8 cellular contexts compared by ENCODE assay signal in the genomic region with DNA sequence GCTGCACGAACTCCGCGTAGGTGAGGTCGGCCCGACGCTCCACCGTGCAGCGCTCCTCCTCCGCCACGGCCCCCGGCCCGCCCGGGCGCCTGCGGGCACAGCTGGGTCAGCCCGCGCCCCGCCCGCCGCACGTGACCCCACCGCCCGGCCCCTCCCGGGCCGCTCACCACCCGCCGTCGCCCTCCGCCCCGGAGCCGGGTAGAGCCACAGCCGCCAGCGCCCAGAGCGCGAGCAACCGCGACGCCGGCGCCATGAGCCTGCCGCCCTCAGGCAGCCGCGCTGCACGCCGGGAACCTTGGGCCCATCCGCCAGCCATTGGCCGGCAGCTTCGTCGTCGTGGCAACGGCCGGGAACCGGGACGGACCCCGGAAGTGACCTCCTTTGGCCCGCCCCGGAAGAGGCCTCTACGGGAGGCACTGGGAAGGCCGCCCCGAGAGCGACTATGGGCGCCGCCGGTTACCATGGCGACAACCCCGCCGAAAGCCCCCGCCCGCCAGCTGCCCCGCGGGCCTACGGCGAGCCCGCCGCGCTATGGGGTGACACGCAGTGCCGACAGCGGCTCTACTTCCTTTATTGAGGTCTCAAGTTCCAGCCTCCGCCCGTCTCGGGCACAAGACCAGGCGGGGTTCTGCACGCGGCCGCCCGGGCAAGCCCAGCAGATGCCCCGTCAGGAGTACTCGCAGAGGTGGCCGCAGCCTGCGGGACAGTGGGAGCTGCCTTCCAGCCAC. TPM values are rescaled to one million over a fixed set of nuclear protein-coding genes. Genes with fewer than 3 reads are reported as not detected.
DNase-seq lines count a peak whose midpoint lies in the region; FAIRE-seq and TF ChIP-seq lines count a peak whose summit lies in the region.

A gene with protein sequence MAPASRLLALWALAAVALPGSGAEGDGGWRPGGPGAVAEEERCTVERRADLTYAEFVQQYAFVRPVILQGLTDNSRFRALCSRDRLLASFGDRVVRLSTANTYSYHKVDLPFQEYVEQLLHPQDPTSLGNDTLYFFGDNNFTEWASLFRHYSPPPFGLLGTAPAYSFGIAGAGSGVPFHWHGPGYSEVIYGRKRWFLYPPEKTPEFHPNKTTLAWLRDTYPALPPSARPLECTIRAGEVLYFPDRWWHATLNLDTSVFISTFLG (minus strand): TSS at position 268 of the 728 bp plus-strand sequence. CDS start 15 bp downstream, at position 253.

- no peaks in the 10 kb centered on the region for H3K27me3 Mint-ChIP-seq in activated naive CD4-positive, alpha-beta T cell treated with anti-CD3 and anti-CD28 coated beads for 36 hours (ENCODE audit: low read depth)

- peak; percentile 75 for TF ChIP-seq POLR2A in NB4 (IDR thresholded peaks at IDR 0.05; ENCODE audit: extremely low read depth, insufficient read length)

- H3K4me1 ChIP-seq in HEK293 (ENCODE audit: control insufficient read depth, insufficient read depth, low read length): peaks cover 9% of the 10 kb centered on the region; the same call in 1 of the 2 replicates
- peaks cover 35 to 50% of the 10 kb centered on the region in 2 experiments for H3K4me1 ChIP-seq in neutrophil (ENCODE audit: control insufficient read depth in 1 of 2, insufficient read depth in 1 of 2, low read depth in 1 of 2, low read length in 1 of 2)
- H3K4me1 ChIP-seq in subcutaneous abdominal adipose tissue (ENCODE audit: control insufficient read depth in 5 of 5, insufficient read depth in 5 of 5, low read length in 5 of 5): peaks cover 7 to 69% (median 55%) of the 10 kb centered on the region in 5 donors

- peak within 1 kb of the TSS; percentile 82 for H3K9ac ChIP-seq in SK-N-MC (ENCODE audit: insufficient read length)
- H3K9ac ChIP-seq in subcutaneous abdominal adipose tissue (ENCODE audit: low read length in 5 of 5): peak within 1 kb of the TSS in 4 of 5 donors; percentile 58 to 78 (median 68)

- H3K9me3 Mint-ChIP-seq in activated naive CD4-positive, alpha-beta T cell treated with anti-CD3 and anti-CD28 coated beads for 36 hours: no peaks in the 10 kb centered on the region

- H3K4me1 Mint-ChIP-seq in activated naive CD4-positive, alpha-beta T cell treated with anti-CD3 and anti-CD28 coated beads for 36 hours (ENCODE audit: low read depth): peaks cover 42% of the 10 kb centered on the region

- H3K4me3 ChIP-seq in HEK293 (ENCODE audit: low read depth, low read length) (peak within 1 kb of the TSS; percentile 68), NB4 (ENCODE audit: low read depth, low read length) (peak within 1 kb of the TSS; percentile 53), SK-N-MC (peak within 1 kb of the TSS; percentile 88), neutrophil (ENCODE audit: low read depth in 1 of 2, low read length in 1 of 2) (peak within 1 kb of the TSS; percentile 81 to 82), subcutaneous abdominal adipose tissue (ENCODE audit: low read depth in 1 of 5, low read length in 5 of 5) (peak within 1 kb of the TSS in 4 of 5 donors; percentile 67 to 80 (median 73))

- peaks cover 12% of the 10 kb centered on the region for H3K36me3 Mint-ChIP-seq in activated naive CD4-positive, alpha-beta T cell treated with anti-CD3 and anti-CD28 coated beads for 36 hours (ENCODE audit: low read depth)

- peak within 1 kb of the TSS; percentile 97 for H3K27ac ChIP-seq in HEK293 (ENCODE audit: extremely low read depth, low read depth, low read length)
- peak within 1 kb of the TSS; percentile 50 for H3K27ac ChIP-seq in SK-N-MC
- H3K27ac ChIP-seq in neutrophil: peak within 1 kb of the TSS; percentile 88
- peak within 1 kb of the TSS; percentile 50 for H3K27ac ChIP-seq in subcutaneous abdominal adipose tissue (ENCODE audit: low read depth, low read length)

- no peaks in the 10 kb centered on the region for H3K27me3 ChIP-seq in neutrophil
- H3K27me3 ChIP-seq in subcutaneous abdominal adipose tissue (ENCODE audit: control insufficient read depth in 5 of 5, insufficient read depth in 4 of 5, low read length in 5 of 5): no peaks in the 10 kb centered on the region

- H3K4me3 Mint-ChIP-seq in activated naive CD4-positive, alpha-beta T cell treated with anti-CD3 and anti-CD28 coated beads for 36 hours: peak within 1 kb of the TSS; percentile 80

- TF ChIP-seq CTCF in HEK293 (tag by site-specific recombination; IDR thresholded peaks at IDR 0.05) (no peak), NB4 (IDR thresholded peaks at IDR 0.05; ENCODE audit: low read depth, low read length) (no peak), neutrophil (IDR thresholded peaks at IDR 0.05) (no peak)

- H3K9me3 ChIP-seq in HEK293 (ENCODE audit: control insufficient read depth, insufficient read depth, low read depth, low read length) (no peaks in the 10 kb centered on the region), SK-N-MC (ENCODE audit: low read depth, low read length) (no peaks in the 10 kb centered on the region), neutrophil (no peaks in the 10 kb centered on the region), subcutaneous abdominal adipose tissue (ENCODE audit: control insufficient read depth in 5 of 5, low read length in 5 of 5) (no peaks in the 10 kb centered on the region)

- no peak for FAIRE-seq in frontal cortex (lab: Jason Lieb, UNC)

- POLR2A ChIA-PET in HEK293 (lab: Yijun Ruan, JAX): interaction anchor here (0.6 to 1.4 kb wide), 9 partner anchors 9 to 449 kb away, joined by 3 to 9 read pairs (median 4); a partner anchor contains a TSS

- H3K27ac Mint-ChIP-seq in activated naive CD4-positive, alpha-beta T cell treated with anti-CD3 and anti-CD28 coated beads for 36 hours: peak within 1 kb of the TSS; percentile 46

- DNase-seq in GM03348 (ENCODE audit: low spot score) (peak; percentile 98), NB4 (ENCODE audit: low read depth) (peak; percentile 94), SK-N-MC (ENCODE audit: low read depth, low spot score) (peak; percentile 51), frontal cortex (ENCODE audit: low spot score in 2 of 2) (peak; percentile 99)
- DNase-seq in activated naive CD4-positive, alpha-beta T cell treated with anti-CD3 and anti-CD28 coated beads for 36 hours: peak; percentile 98

- CTCF ChIA-PET in HEK293 (lab: Yijun Ruan, JAX): interaction anchor here (0.8 to 1.8 kb wide), 2 partner anchors 28 to 101 kb away, joined by 3 read pairs; no protein-coding TSS in a partner anchor
- CTCF ChIA-PET in activated naive CD4-positive, alpha-beta T cell treated with anti-CD3 and anti-CD28 coated beads for 36 hours (lab: Charles Lee): no interaction called here

- intact Hi-C loops in activated naive CD4-positive, alpha-beta T cell treated with anti-CD3 and anti-CD28 coated beads for 36 hours (cut with micrococcal nuclease): loop anchor here (2.0 to 5.0 kb wide), 3 partner anchors 38 to 157 kb away; a partner anchor contains a TSS

- H3K36me3 ChIP-seq in HEK293 (ENCODE audit: control insufficient read depth in 2 of 2, insufficient read depth in 1 of 2, low read length in 2 of 2): peaks cover 3 to 70% of the 10 kb centered on the region in 2 experiments; a peak in 1 of 3 replicates
- H3K36me3 ChIP-seq in SK-N-MC (ENCODE audit: insufficient read depth, low read length): peaks cover 22% of the 10 kb centered on the region
- peaks cover 20% of the 10 kb centered on the region for H3K36me3 ChIP-seq in neutrophil
- peaks cover 0 to 35% (median 31%) of the 10 kb centered on the region in 5 donors for H3K36me3 ChIP-seq in subcutaneous abdominal adipose tissue (ENCODE audit: control insufficient read depth in 5 of 5, insufficient read depth in 5 of 5, low read length in 5 of 5)

TF ChIP-seq in HEK293, 187 proteins besides CTCF, POLR2A, EP300 and RAD21 (continues in another document):
- TF ChIP-seq ZNF473 (tag by site-specific recombination; IDR thresholded peaks at IDR 0.05): no peak
- TF ChIP-seq ZIC2 (tag by site-specific recombination; IDR thresholded peaks at IDR 0.05): peak; percentile 96
- no peak for TF ChIP-seq ZNF624 (tag by site-specific recombination; IDR thresholded peaks at IDR 0.05)
- TF ChIP-seq ZNF76 (tag by site-specific recombination; IDR thresholded peaks at IDR 0.05; ENCODE audit: borderline replicate concordance, low read depth): peak; percentile 94
- TF ChIP-seq, protein P1, sequence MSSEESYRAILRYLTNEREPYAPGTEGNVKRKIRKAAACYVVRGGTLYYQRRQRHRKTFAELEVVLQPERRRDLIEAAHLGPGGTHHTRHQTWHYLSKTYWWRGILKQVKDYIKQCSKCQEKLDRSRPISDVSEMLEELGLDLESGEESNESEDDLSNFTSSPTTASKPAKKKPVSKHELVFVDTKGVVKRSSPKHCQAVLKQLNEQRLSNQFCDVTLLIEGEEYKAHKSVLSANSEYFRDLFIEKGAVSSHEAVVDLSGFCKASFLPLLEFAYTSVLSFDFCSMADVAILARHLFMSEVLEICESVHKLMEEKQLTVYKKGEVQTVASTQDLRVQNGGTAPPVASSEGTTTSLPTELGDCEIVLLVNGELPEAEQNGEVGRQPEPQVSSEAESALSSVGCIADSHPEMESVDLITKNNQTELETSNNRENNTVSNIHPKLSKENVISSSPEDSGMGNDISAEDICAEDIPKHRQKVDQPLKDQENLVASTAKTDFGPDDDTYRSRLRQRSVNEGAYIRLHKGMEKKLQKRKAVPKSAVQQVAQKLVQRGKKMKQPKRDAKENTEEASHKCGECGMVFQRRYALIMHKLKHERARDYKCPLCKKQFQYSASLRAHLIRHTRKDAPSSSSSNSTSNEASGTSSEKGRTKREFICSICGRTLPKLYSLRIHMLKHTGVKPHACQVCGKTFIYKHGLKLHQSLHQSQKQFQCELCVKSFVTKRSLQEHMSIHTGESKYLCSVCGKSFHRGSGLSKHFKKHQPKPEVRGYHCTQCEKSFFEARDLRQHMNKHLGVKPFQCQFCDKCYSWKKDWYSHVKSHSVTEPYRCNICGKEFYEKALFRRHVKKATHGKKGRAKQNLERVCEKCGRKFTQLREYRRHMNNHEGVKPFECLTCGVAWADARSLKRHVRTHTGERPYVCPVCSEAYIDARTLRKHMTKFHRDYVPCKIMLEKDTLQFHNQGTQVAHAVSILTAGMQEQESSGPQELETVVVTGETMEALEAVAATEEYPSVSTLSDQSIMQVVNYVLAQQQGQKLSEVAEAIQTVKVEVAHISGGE (tag by site-specific recombination; conservative IDR thresholded peaks at IDR 0.05; ENCODE audit: low read depth): peak; percentile 87
- peak; percentile 36; the same call in 1 of the 2 replicates for TF ChIP-seq ZNF610 (tag by site-specific recombination; IDR thresholded peaks at IDR 0.05; ENCODE audit: borderline replicate concordance)
- TF ChIP-seq REPIN1 (tag by site-specific recombination; IDR thresholded peaks at IDR 0.05; ENCODE audit: low read depth): no peak

RNA-seq across cellular contexts. Expression of the gene that starts here (rescaled TPM):
- total RNA-seq in activated naive CD4-positive, alpha-beta T cell treated with anti-CD3 and anti-CD28 coated beads for 36 hours: 10 to 100 TPM; 18.2 to 20.5 TPM
- total RNA-seq in frontal cortex: 10.2 TPM

Comparison
In these comparisons a context has a peak if more than half of its experiments do, and no peak if none do; other contexts are left out.
1. Peak in every context shown above with its lines: DNase-seq, H3K4me3 ChIP-seq and H3K27ac ChIP-seq.